ENCODE assay signal across 9 cellular contexts in genomic region chr4:75432683-75433082, GRCh38.
A peak's percentile ranks its signal among the peaks of the same experiment; 100 is the strongest.
DNase-seq lines count a peak whose midpoint lies in the region; ATAC-seq and TF ChIP-seq lines count a peak whose summit lies in the region.
"Had no signal": no experiment of that assay in that cellular context is flagged by ENCODE, and none has a peak within 500 bp of the region (broad histone marks: within the 10 kb centered on the region; RNA-seq: fewer than 3 reads in every experiment).

No MANE protein-coding gene starts in this region.

- peak; percentile 25 for TF ChIP-seq CTCF in fibroblast of the aortic adventitia (IDR thresholded peaks at IDR 0.05; ENCODE audit: insufficient read depth, low read length)

- H3K4me3 ChIP-seq in fibroblast of the aortic adventitia (ENCODE audit: low read depth, low read length), result no peak overlapping the region
- H3K4me3 ChIP-seq: SK-N-MC had no signal

- intact Hi-C loops in left cardiac atrium (cut with DNase I), result no loop called here

- DNase-seq in AML-193 (lab: John Stamatoyannopoulos, UW), result peak; percentile 40 to 42
- DNase-seq in OCI-M1 (lab: John Stamatoyannopoulos, UW), result peak; percentile 54
- peak; percentile 9 for DNase-seq in fibroblast of the aortic adventitia (ENCODE audit: low read depth)
- no peak for DNase-seq in NCI-H2107 (lab: John Stamatoyannopoulos, UW)
- DNase-seq in left cardiac atrium, result no peak

- ATAC-seq in GM21526 (IDR thresholded peaks at IDR 0.05; ENCODE audit: low FRiP score, unreplicated experiment) (peak; percentile 72), GM18511 (IDR thresholded peaks at IDR 0.05; ENCODE audit: unreplicated experiment) (no peak), left cardiac atrium (no peak), HG03457 (IDR thresholded peaks at IDR 0.05; ENCODE audit: unreplicated experiment) (no peak)

Comparison
In these comparisons a context has a peak if more than half of its experiments do, and no peak if none do; other contexts are left out.
1. DNase-seq: peak in AML-193 (2 of 2), OCI-M1 (single experiment) and fibroblast of the aortic adventitia (single experiment); none in NCI-H2107 (single experiment) and left cardiac atrium (single experiment).